Comparison of ENCODE assay signal across 19 cellular contexts in the genomic region with DNA sequence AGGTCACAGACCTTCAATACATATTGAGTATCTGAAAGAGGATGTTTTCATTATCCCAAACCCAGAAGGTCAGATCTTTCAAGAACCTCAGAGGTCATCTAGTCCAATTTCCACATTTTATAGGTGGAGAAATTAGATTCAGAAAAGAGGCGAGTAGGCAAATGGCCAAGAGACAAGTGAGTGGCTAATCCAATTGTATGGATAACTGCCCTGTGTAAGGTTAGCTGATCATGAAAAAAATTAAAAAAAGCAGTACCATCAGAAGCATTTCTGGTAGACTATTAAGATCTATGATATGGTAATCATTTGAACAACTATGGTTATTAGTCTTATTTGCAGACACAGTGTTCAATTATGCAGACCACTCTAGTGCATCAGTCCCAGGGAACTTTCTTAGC.
DNase-seq lines count a peak whose midpoint lies in the region; ATAC-seq lines count a peak whose summit lies in the region.
"Had no signal": no experiment of that assay in that cellular context is flagged by ENCODE, and none has a peak within 500 bp of the region (broad histone marks: within the 10 kb centered on the region; RNA-seq: fewer than 3 reads in every experiment).

No MANE protein-coding gene starts in this region.

- ATAC-seq in right cardiac atrium: no peak
- ATAC-seq: A549; CD8-positive, alpha-beta T cell; GM12878 had no signal

- intact Hi-C loops in right cardiac atrium (cut with DNase I): no loop called here

- H3K36me3 Mint-ChIP-seq in T-helper 1 cell treated with Interleukin-12 subunit alpha and Interleukin-12 subunit beta and Interleukin-4 antibody, amounts not matched to agents 30 μg/mL and 1 μg/mL, for 36 hours (ENCODE audit: low read depth): peaks cover 8% of the 10 kb centered on the region
- H3K36me3 Mint-ChIP-seq in T-helper 2 cell treated with Interferon-gamma antibody and Interleukin-4, amounts not matched to agents 5 μg/mL and 100 μg/mL, for 36 hours (ENCODE audit: low read depth): peaks cover 12% of the 10 kb centered on the region
- H3K36me3 Mint-ChIP-seq: CD14-positive monocyte had no signal

- no peaks in the 10 kb centered on the region for H3K27me3 ChIP-seq in right cardiac atrium (ENCODE audit: control insufficient read depth, insufficient read depth)
- H3K27me3 ChIP-seq: BLaER1 had no signal

- H3K27ac Mint-ChIP-seq in T-helper 1 cell treated with Interleukin-12 subunit alpha and Interleukin-12 subunit beta and Interleukin-4 antibody, amounts not matched to agents 30 μg/mL and 1 μg/mL, for 36 hours: peak overlapping the region; percentile 2
- no peak overlapping the region for H3K27ac Mint-ChIP-seq in T-helper 2 cell treated with Interferon-gamma antibody and Interleukin-4, amounts not matched to agents 5 μg/mL and 100 μg/mL, for 36 hours
- H3K27ac Mint-ChIP-seq: CD14-positive monocyte; CD8-positive, alpha-beta T cell had no signal

- peaks cover 6% of the 10 kb centered on the region for H3K27me3 Mint-ChIP-seq in T-helper 1 cell treated with Interleukin-12 subunit alpha and Interleukin-12 subunit beta and Interleukin-4 antibody, amounts not matched to agents 30 μg/mL and 1 μg/mL, for 36 hours (ENCODE audit: low read depth)
- H3K27me3 Mint-ChIP-seq in T-helper 2 cell treated with Interferon-gamma antibody and Interleukin-4, amounts not matched to agents 5 μg/mL and 100 μg/mL, for 36 hours (ENCODE audit: low read depth): peaks cover 2% of the 10 kb centered on the region

- DNase-seq in T-helper 1 cell: no peak
- DNase-seq in SK-N-DZ (ENCODE audit: low spot score): peak; percentile 58
- no peak for DNase-seq in right cardiac atrium
- DNase-seq in T-helper 9 cell: no peak
- no peak for DNase-seq in T-helper 2 cell treated with Interferon-gamma antibody and Interleukin-4, amounts not matched to agents 5 μg/mL and 100 μg/mL, for 36 hours (ENCODE audit: low spot score)
- DNase-seq: Calu3; CD8-positive, alpha-beta T cell; DMS79 treated with DMSO at 0.1 percent for 48 hours; EL; GM23248; IMR-90 had no signal

- no peaks in the 10 kb centered on the region for H3K4me1 ChIP-seq in right cardiac atrium (ENCODE audit: control insufficient read depth, insufficient read depth, low read length)
- H3K4me1 ChIP-seq: A549, HAP-1 had no signal

- H3K4me3 Mint-ChIP-seq in T-helper 1 cell treated with Interleukin-12 subunit alpha and Interleukin-12 subunit beta and Interleukin-4 antibody, amounts not matched to agents 30 μg/mL and 1 μg/mL, for 36 hours: no peak overlapping the region
- H3K4me3 Mint-ChIP-seq in T-helper 2 cell treated with Interferon-gamma antibody and Interleukin-4, amounts not matched to agents 5 μg/mL and 100 μg/mL, for 36 hours: no peak overlapping the region
- H3K4me3 Mint-ChIP-seq: CD14-positive monocyte; CD8-positive, alpha-beta T cell had no signal

- H3K36me3 ChIP-seq in KOPT-K1 (ENCODE audit: insufficient read depth, low read length): no peaks in the 10 kb centered on the region
- H3K36me3 ChIP-seq: BLaER1, HAP-1 had no signal

- H3K9me3 Mint-ChIP-seq in T-helper 1 cell treated with Interleukin-12 subunit alpha and Interleukin-12 subunit beta and Interleukin-4 antibody, amounts not matched to agents 30 μg/mL and 1 μg/mL, for 36 hours: peaks cover 11% of the 10 kb centered on the region
- peaks cover 23% of the 10 kb centered on the region for H3K9me3 Mint-ChIP-seq in T-helper 2 cell treated with Interferon-gamma antibody and Interleukin-4, amounts not matched to agents 5 μg/mL and 100 μg/mL, for 36 hours

- H3K27ac ChIP-seq in KOPT-K1 (ENCODE audit: low read depth, low read length, poor library complexity, severe bottlenecking) (peak overlapping the region; percentile 63), right cardiac atrium (ENCODE audit: low read length) (no peak overlapping the region)
- H3K27ac ChIP-seq: 22Rv1, A549, BLaER1, GM23248 had no signal

- H3K4me3 ChIP-seq in right cardiac atrium (ENCODE audit: low read length): no peak overlapping the region
- H3K4me3 ChIP-seq: A549, BLaER1, GM12878, GM23248, HAP-1 had no signal

- 90% methylated on average over 1 of the region's 1 CpG for WGBS in right cardiac atrium

- peaks cover 1% of the 10 kb centered on the region for H3K4me1 Mint-ChIP-seq in T-helper 1 cell treated with Interleukin-12 subunit alpha and Interleukin-12 subunit beta and Interleukin-4 antibody, amounts not matched to agents 30 μg/mL and 1 μg/mL, for 36 hours (ENCODE audit: low read depth)
- H3K4me1 Mint-ChIP-seq in T-helper 2 cell treated with Interferon-gamma antibody and Interleukin-4, amounts not matched to agents 5 μg/mL and 100 μg/mL, for 36 hours (ENCODE audit: low read depth): peaks cover 2% of the 10 kb centered on the region
- H3K4me1 Mint-ChIP-seq: CD14-positive monocyte had no signal

- H3K9me3 ChIP-seq in KOPT-K1 (ENCODE audit: insufficient read depth, low read length, poor library complexity, severe bottlenecking): peaks cover 12% of the 10 kb centered on the region
- no peaks in the 10 kb centered on the region for H3K9me3 ChIP-seq in right cardiac atrium (ENCODE audit: control insufficient read depth, low read length)
- H3K9me3 ChIP-seq: A549, HAP-1 had no signal
